ENCODE assay signal across 26 cellular contexts in genomic region chr2:226121339-226121738, GRCh38.
DNase-seq lines count a peak whose midpoint lies in the region; ATAC-seq and TF ChIP-seq lines count a peak whose summit lies in the region.
"Had no signal": no experiment of that assay in that cellular context is flagged by ENCODE, and none has a peak within 500 bp of the region (broad histone marks: within the 10 kb centered on the region; RNA-seq: fewer than 3 reads in every experiment).

No MANE protein-coding gene starts in this region.

- no peaks in the 10 kb centered on the region for H4K20me1 ChIP-seq in mammary epithelial cell (ENCODE audit: insufficient read depth, low read length)
- H4K20me1 ChIP-seq: BLaER1 had no signal

- intact Hi-C loops in CD14-positive monocyte (cut with micrococcal nuclease) (loop anchor here in 1 of 2 donors (5.0 kb wide), 1 partner anchor 301 kb away; no protein-coding TSS in a partner anchor), spleen (cut with DNase I; ENCODE audit: low total_unique reads) (no loop called here), mammary epithelial cell (cut with micrococcal nuclease) (no loop called here)

- no peak overlapping the region for H2AFZ ChIP-seq in mammary epithelial cell (ENCODE audit: low read depth, low read length)

- dilution Hi-C loops in mammary epithelial cell (cut with HindIII; ENCODE audit: low sequenced_read_pairs), result no loop called here

- no TSS peak for BruUV-seq in mammary epithelial cell (replicated peaks; lab: Mats Ljungman, UMichigan)

- H3K9ac ChIP-seq in mammary epithelial cell (ENCODE audit: insufficient read depth, low read length), result no peak overlapping the region
- H3K9ac ChIP-seq: BLaER1 had no signal

- H3K4me1 ChIP-seq in spleen, result peaks cover 0 to 41% (median 15%) of the 10 kb centered on the region in 6 donors
- peaks cover 28% of the 10 kb centered on the region for H3K4me1 ChIP-seq in mammary epithelial cell (ENCODE audit: insufficient read depth, low read length)
- H3K4me1 ChIP-seq: BLaER1 had no signal

- H3K9me3 Mint-ChIP-seq in CD14-positive monocyte, result peaks cover 0 to 2% (median 0%) of the 10 kb centered on the region in 7 donors
- H3K9me3 Mint-ChIP-seq: activated naive CD4-positive, alpha-beta T cell treated with anti-CD3 and anti-CD28 coated beads for 36 hours; activated T-cell treated with anti-CD3 and anti-CD28 coated beads, Interleukin-2, amount 50 U/mL, for 72 hours; HFFc6 had no signal

- no peak overlapping the region for H3K4me3 ChIP-seq in fibroblast of the aortic adventitia (ENCODE audit: low read depth, low read length)
- no peak overlapping the region for H3K4me3 ChIP-seq in spleen
- no peak overlapping the region for H3K4me3 ChIP-seq in mammary epithelial cell (replicated peaks in 1 of 3; ENCODE audit: insufficient read depth in 1 of 3, low read depth in 2 of 3, low read length in 3 of 3)
- H3K4me3 ChIP-seq: BLaER1, gastrocnemius medialis had no signal

- H3K27me3 Mint-ChIP-seq in CD14-positive monocyte (ENCODE audit: low read depth in 3 of 3), result no peaks in the 10 kb centered on the region
- H3K27me3 Mint-ChIP-seq: activated CD8-positive, alpha-beta memory T cell treated with anti-CD3 and anti-CD28 coated beads, Interleukin-2, amount 10 ng/mL, durations not matched to agents 7 days and 5 days; progenitor cell of endocrine pancreas had no signal

- DNase-seq in CD14-positive monocyte (ENCODE audit: low spot score), result no peak
- DNase-seq in fibroblast of the aortic adventitia (ENCODE audit: low read depth), result peak; percentile 62
- no peak for DNase-seq in spleen
- DNase-seq in mammary epithelial cell, result no peak
- no peak for DNase-seq in stimulated activated naive CD4-positive, alpha-beta T cell treated with Interleukin-2 at 50 U/mL for 16 hours (lab: John Stamatoyannopoulos, UW)
- DNase-seq: activated CD4-positive, alpha-beta T cell treated with anti-CD3 and anti-CD28 coated beads, Interleukin-2, amount 50 U/mL, for 1 hour; activated CD8-positive, alpha-beta memory T cell treated with anti-CD3 and anti-CD28 coated beads, Interleukin-2, amount 10 ng/mL, durations not matched to agents 7 days and 5 days; activated naive CD4-positive, alpha-beta T cell treated with anti-CD3 and anti-CD28 coated beads for 36 hours; activated T-cell treated with anti-CD3 and anti-CD28 coated beads, Interleukin-2, amount 50 U/mL, for 72 hours; amniotic stem cell; Caco-2; DMS79; effector CD8-positive, alpha-beta T cell; gastrocnemius medialis; HFFc6; NCI-H1436 treated with DMSO at 0.1 percent for 48 hours; NCI-H2107; stimulated activated naive CD4-positive, alpha-beta T cell had no signal

- CTCF ChIA-PET in mammary epithelial cell (lab: Charles Lee; ENCODE audit: low non-redundant PET), result no interaction called here

- H3K27ac ChIP-seq in spleen (peak overlapping the region in 7 of 8 donors; percentile 11 to 85 (median 34)), mammary epithelial cell (ENCODE audit: insufficient read depth, low read depth, low read length) (no peak overlapping the region)
- H3K27ac ChIP-seq: BLaER1, gastrocnemius medialis, HL-60 had no signal

- ATAC-seq in SK-N-SH treated with all-trans-retinoic acid at 6 μM for 48 hours (peak; percentile 39), HG03469 (IDR thresholded peaks at IDR 0.05; ENCODE audit: unreplicated experiment) (no peak), GM18868 (IDR thresholded peaks at IDR 0.05; ENCODE audit: unreplicated experiment) (no peak)
- ATAC-seq: activated CD8-positive, alpha-beta memory T cell treated with anti-CD3 and anti-CD28 coated beads, Interleukin-2, amount 10 ng/mL, durations not matched to agents 7 days and 5 days; activated T-cell treated with anti-CD3 and anti-CD28 coated beads, Interleukin-2, amount 50 U/mL, for 72 hours; gastrocnemius medialis; Right ventricle myocardium inferior; sciatic nerve had no signal

- H3K4me3 Mint-ChIP-seq in CD14-positive monocyte, result peak overlapping the region in 1 of 2 donors; percentile 35
- H3K4me3 Mint-ChIP-seq: activated CD8-positive, alpha-beta memory T cell treated with anti-CD3 and anti-CD28 coated beads, Interleukin-2, amount 10 ng/mL, durations not matched to agents 7 days and 5 days; activated naive CD4-positive, alpha-beta T cell treated with anti-CD3 and anti-CD28 coated beads for 36 hours; activated T-cell treated with anti-CD3 and anti-CD28 coated beads, Interleukin-2, amount 50 U/mL, for 72 hours; HFFc6 had no signal

- no peaks in the 10 kb centered on the region for H3K36me3 ChIP-seq in spleen
- H3K36me3 ChIP-seq in mammary epithelial cell (ENCODE audit: insufficient read depth, low read length), result no peaks in the 10 kb centered on the region
- H3K36me3 ChIP-seq: BLaER1, gastrocnemius medialis had no signal

- WGBS in spleen, 5 donors, result 15 to 44% (median 25%) methylated on average over 1 of the region's 1 CpG
- WGBS in mammary epithelial cell (ENCODE audit: low coverage, missing lambda C conversion rate), result 47% methylated on average over 1 of the region's 1 CpG

- H3K4me2 ChIP-seq in mammary epithelial cell (ENCODE audit: insufficient read depth, low read depth, low read length), result no peak overlapping the region
- H3K4me2 ChIP-seq: BLaER1 had no signal

- TF ChIP-seq CTCF in CD14-positive monocyte (IDR thresholded peaks at IDR 0.05), result no peak
- TF ChIP-seq CTCF in fibroblast of the aortic adventitia (IDR thresholded peaks at IDR 0.05; ENCODE audit: insufficient read depth, low read length), result no peak
- no peak for TF ChIP-seq CTCF in spleen (IDR thresholded peaks at IDR 0.05 in 8 of 11, conservative IDR thresholded peaks at IDR 0.05 in 3 of 11)
- TF ChIP-seq CTCF in mammary epithelial cell (conservative IDR thresholded peaks at IDR 0.05 in 1 of 2, IDR thresholded peaks at IDR 0.05 in 1 of 2; ENCODE audit: extremely low read depth in 1 of 2, insufficient read depth in 1 of 2, low read depth in 1 of 2, low read length in 2 of 2), result no peak

- no peaks in the 10 kb centered on the region for H3K9me3 ChIP-seq in spleen
- no peaks in the 10 kb centered on the region for H3K9me3 ChIP-seq in mammary epithelial cell (replicated peaks; ENCODE audit: insufficient read depth, low read length)
- H3K9me3 ChIP-seq: BLaER1, gastrocnemius medialis had no signal

- in situ Hi-C loops in mammary epithelial cell (cut with MboI; ENCODE audit: low sequenced_read_pairs in 2 of 2), result no loop called here

- H3K27me3 ChIP-seq in spleen (replicated peaks in 1 of 7) (no peaks in the 10 kb centered on the region), mammary epithelial cell (ENCODE audit: insufficient read depth, low read length) (no peaks in the 10 kb centered on the region)
- H3K27me3 ChIP-seq: BLaER1, gastrocnemius medialis had no signal

- peak overlapping the region; percentile 88 to 96 (median 95) for H3K27ac Mint-ChIP-seq in CD14-positive monocyte
- H3K27ac Mint-ChIP-seq: activated CD8-positive, alpha-beta memory T cell treated with anti-CD3 and anti-CD28 coated beads, Interleukin-2, amount 10 ng/mL, durations not matched to agents 7 days and 5 days; activated naive CD4-positive, alpha-beta T cell treated with anti-CD3 and anti-CD28 coated beads for 36 hours; activated T-cell treated with anti-CD3 and anti-CD28 coated beads, Interleukin-2, amount 50 U/mL, for 72 hours; HFFc6; progenitor cell of endocrine pancreas had no signal

- no peaks in the 10 kb centered on the region for H3K36me3 Mint-ChIP-seq in CD14-positive monocyte
- H3K36me3 Mint-ChIP-seq: activated CD8-positive, alpha-beta memory T cell treated with anti-CD3 and anti-CD28 coated beads, Interleukin-2, amount 10 ng/mL, durations not matched to agents 7 days and 5 days had no signal

- no peaks in the 10 kb centered on the region for H3K79me2 ChIP-seq in mammary epithelial cell (ENCODE audit: insufficient read depth, low read length)

- peaks cover 68% of the 10 kb centered on the region for H3K4me1 Mint-ChIP-seq in CD14-positive monocyte
- H3K4me1 Mint-ChIP-seq: activated CD8-positive, alpha-beta memory T cell treated with anti-CD3 and anti-CD28 coated beads, Interleukin-2, amount 10 ng/mL, durations not matched to agents 7 days and 5 days had no signal

- no peak for TF ChIP-seq POLR2A in spleen (IDR thresholded peaks at IDR 0.05)

TF ChIP-seq in SK-N-SH treated with all-trans-retinoic acid at 6 μM for 48 hours, 23 proteins besides CTCF, POLR2A, EP300 and RAD21:
- peak; percentile 89 for TF ChIP-seq TOX (CRISPR knock-in tag; IDR thresholded peaks at IDR 0.05; ENCODE audit: borderline replicate concordance)
- no peak for TF ChIP-seq CSRNP3 (CRISPR knock-in tag; IDR thresholded peaks at IDR 0.05)
- TF ChIP-seq ESRRG (CRISPR knock-in tag; IDR thresholded peaks at IDR 0.05), result no peak
